7 cellular contexts compared by ENCODE assay signal in the genomic region with DNA sequence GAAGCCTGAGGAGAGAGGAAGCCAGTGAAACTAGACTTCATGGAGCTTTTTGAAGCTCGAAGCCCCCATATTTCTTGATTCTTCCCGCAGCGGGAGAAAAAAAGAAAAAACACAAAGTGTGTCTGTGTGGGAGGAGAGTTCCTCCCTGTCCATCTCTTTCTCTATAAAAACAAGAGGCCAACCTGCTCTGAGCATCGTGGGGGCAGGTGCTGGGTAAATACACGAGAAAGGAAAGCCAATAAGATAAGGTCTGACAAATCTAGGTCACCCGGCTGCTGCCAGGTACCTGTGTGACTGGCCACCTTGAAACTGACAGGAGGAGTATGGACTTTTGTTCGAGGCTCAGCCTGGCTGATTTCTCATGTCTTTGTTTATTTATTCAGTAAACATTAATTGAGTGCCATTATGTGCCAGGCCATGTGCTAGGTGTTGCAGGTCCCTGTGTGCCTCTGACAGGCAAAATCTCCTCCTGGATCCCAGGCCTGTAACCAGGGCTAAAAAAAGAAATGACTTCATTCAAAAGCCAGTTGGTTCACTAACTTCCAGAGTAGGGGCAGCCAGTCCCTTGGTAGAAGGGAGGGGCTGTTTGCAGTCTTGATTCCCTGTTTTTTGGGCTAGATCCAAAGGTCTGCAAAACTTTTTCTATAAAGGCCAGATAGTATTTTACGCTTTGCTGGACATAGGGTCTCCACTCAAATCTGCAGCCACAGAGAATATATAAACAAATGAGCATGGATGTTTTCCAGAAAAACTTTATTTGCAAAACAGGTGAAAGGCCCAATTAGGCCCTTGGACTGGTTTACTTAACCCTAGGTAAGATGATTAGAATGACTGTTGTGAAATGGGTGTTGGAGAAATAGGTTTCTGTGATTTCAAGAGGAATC. TPM values are rescaled to one million over a fixed set of nuclear protein-coding genes. Genes with fewer than 3 reads are reported as not detected.
A peak's percentile ranks its signal among the peaks of the same experiment; 100 is the strongest.
DNase-seq lines count a peak whose midpoint lies in the region; ATAC-seq and TF ChIP-seq lines count a peak whose summit lies in the region.

No MANE protein-coding gene starts in this region.

- H3K9me3 ChIP-seq in HUES48 (ENCODE audit: control insufficient read depth, insufficient read depth, low read length), result no peaks in the 10 kb centered on the region

- H3K4me1 Mint-ChIP-seq in progenitor cell of endocrine pancreas (ENCODE audit: low read depth), result peaks cover 82% of the 10 kb centered on the region

- H3K27me3 Mint-ChIP-seq in progenitor cell of endocrine pancreas, result no peaks in the 10 kb centered on the region

- peaks cover 54% of the 10 kb centered on the region for H3K4me1 ChIP-seq in HUES48 (ENCODE audit: control insufficient read depth, insufficient read depth, low read length)

- no peaks in the 10 kb centered on the region for H3K9me3 Mint-ChIP-seq in progenitor cell of endocrine pancreas (ENCODE audit: low read depth)

- no peaks in the 10 kb centered on the region for H3K27me3 ChIP-seq in HUES48 (ENCODE audit: control insufficient read depth, insufficient read depth, low read length)

- no peak overlapping the region for H3K9ac ChIP-seq in HUES48 (ENCODE audit: low read depth, low read length)

- peak overlapping the region; percentile 97 for H3K27ac Mint-ChIP-seq in progenitor cell of endocrine pancreas

- H3K36me3 ChIP-seq in HUES48 (ENCODE audit: control insufficient read depth, insufficient read depth, low read length), result no peaks in the 10 kb centered on the region

- TF ChIP-seq CTCF in progenitor cell of endocrine pancreas (IDR thresholded peaks at IDR 0.05; ENCODE audit: unreplicated experiment), result no peak

- 0 out of 2 replicates have a peak overlapping the region, but pooled peaks have one; percentile 1 for H3K4me3 ChIP-seq in HUES48 (ENCODE audit: low read depth, low read length)

- ATAC-seq in GM18511 (IDR thresholded peaks at IDR 0.05; ENCODE audit: unreplicated experiment), result no peak

- peak overlapping the region; percentile 96 for H3K27ac ChIP-seq in HUES48 (ENCODE audit: low read depth, low read length)

- peak overlapping the region; percentile 52 for H3K4me3 Mint-ChIP-seq in progenitor cell of endocrine pancreas (ENCODE audit: low read depth)

- H3K36me3 Mint-ChIP-seq in progenitor cell of endocrine pancreas (ENCODE audit: insufficient read depth), result peaks cover 11% of the 10 kb centered on the region

- DNase-seq in SHP77 treated with DMSO at 0.1 percent for 48 hours (lab: John Stamatoyannopoulos, UW) (peak; percentile 50), fibroblast of the conjunctiva (ENCODE audit: low read depth) (peak; percentile 57), progenitor cell of endocrine pancreas (ENCODE audit: low spot score, unreplicated experiment) (peak; percentile 28), activated gamma-delta T cell (lab: John Stamatoyannopoulos, UW) (no peak)
- no peak for DNase-seq in activated CD4-positive, CD25-positive, alpha-beta regulatory T cell treated with anti-CD3 and anti-CD28 coated beads, Interleukin-2, amount 50 U/mL, for 72 hours

RNA-seq across cellular contexts. Expression of a gene that starts 35.6 kb away (rescaled TPM):
- total RNA-seq in progenitor cell of endocrine pancreas, result 39.9 and 40.8 TPM in 2 replicates

Comparison
In these comparisons a context has a peak if more than half of its experiments do, and no peak if none do; other contexts are left out.
1. DNase-seq: peak in SHP77 treated with DMSO at 0.1 percent for 48 hours (single experiment), fibroblast of the conjunctiva (single experiment) and progenitor cell of endocrine pancreas (single experiment); none in activated CD4-positive, CD25-positive, alpha-beta regulatory T cell treated with anti-CD3 and anti-CD28 coated beads, Interleukin-2, amount 50 U/mL, for 72 hours (single experiment) and activated gamma-delta T cell (single experiment).